19 cellular contexts compared by ENCODE assay signal in the genomic region with DNA sequence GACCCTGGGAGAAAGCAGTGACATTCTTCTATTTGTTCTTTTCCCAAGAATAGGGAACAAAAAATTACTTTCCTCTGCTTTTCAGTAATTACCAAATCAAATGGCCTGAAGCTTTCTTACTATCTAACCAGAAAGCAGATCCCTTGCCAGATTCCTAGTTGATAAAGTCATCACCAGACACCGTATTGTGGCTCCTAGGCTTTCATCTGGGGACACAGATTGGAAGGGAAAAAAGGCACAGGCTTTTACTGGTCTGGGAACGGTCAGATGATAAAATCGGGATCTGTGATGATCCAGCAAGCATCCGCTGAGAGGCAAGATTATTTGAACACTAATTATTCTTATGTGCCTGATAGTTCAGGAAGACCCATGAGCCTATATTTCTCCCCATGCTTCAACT.
DNase-seq lines count a peak whose midpoint lies in the region; ATAC-seq and TF ChIP-seq lines count a peak whose summit lies in the region.
"Had no signal": no experiment of that assay in that cellular context is flagged by ENCODE, and none has a peak within 500 bp of the region (broad histone marks: within the 10 kb centered on the region; RNA-seq: fewer than 3 reads in every experiment).

No MANE protein-coding gene starts in this region.

- H4K91ac ChIP-seq in trophoblast cell (ENCODE audit: low read depth, low read length), result no peak overlapping the region

- H4K12ac ChIP-seq in trophoblast cell (ENCODE audit: low read depth, low read length), result no peak overlapping the region

- H3K4me2 ChIP-seq in trophoblast cell (ENCODE audit: low read length), result no peak overlapping the region

- H3K79me2 ChIP-seq in trophoblast cell (ENCODE audit: control insufficient read depth, insufficient read depth, low read length, poor library complexity), result no peaks in the 10 kb centered on the region

- H3K27ac ChIP-seq in trophoblast cell (ENCODE audit: low read depth, low read length) (peak overlapping the region; percentile 21), uterus (no peak overlapping the region)
- H3K27ac ChIP-seq: SK-N-MC had no signal

- H3K9ac ChIP-seq in trophoblast cell (ENCODE audit: low read length), result no peak overlapping the region

- peaks cover 6% of the 10 kb centered on the region for H3K36me3 Mint-ChIP-seq in stimulated activated memory B cell treated with anti-CD40 and anti-IgM and Interleukin-4, amounts not matched to agents 10 μg/mL and 1 μg/mL and 100 μg/mL, for 72 hours

- H2BK12ac ChIP-seq in trophoblast cell (ENCODE audit: low read length), result no peak overlapping the region

- H3K4ac ChIP-seq in trophoblast cell (ENCODE audit: low read depth, low read length), result no peak overlapping the region

- no peaks in the 10 kb centered on the region for H3K4me1 Mint-ChIP-seq in stimulated activated memory B cell treated with anti-CD40 and anti-IgM and Interleukin-4, amounts not matched to agents 10 μg/mL and 1 μg/mL and 100 μg/mL, for 72 hours
- H3K4me1 Mint-ChIP-seq: IgD-negative memory B cell had no signal

- no peak overlapping the region for H3K18ac ChIP-seq in trophoblast cell (ENCODE audit: low read length)

- H2BK5ac ChIP-seq in trophoblast cell (ENCODE audit: low read depth, low read length, poor library complexity), result no peak overlapping the region

- no peak overlapping the region for H3K23ac ChIP-seq in trophoblast cell (ENCODE audit: low read length)

- H3K9me3 ChIP-seq in trophoblast cell (ENCODE audit: insufficient read depth, low read depth, low read length) (no peaks in the 10 kb centered on the region), uterus (no peaks in the 10 kb centered on the region)

- H3K27me3 ChIP-seq in trophoblast cell (ENCODE audit: insufficient read depth, low read length) (no peaks in the 10 kb centered on the region), uterus (no peaks in the 10 kb centered on the region)

- H3K14ac ChIP-seq in trophoblast cell (ENCODE audit: low read length), result no peak overlapping the region

- H4K8ac ChIP-seq in trophoblast cell (ENCODE audit: low read depth, low read length), result no peak overlapping the region

- intact Hi-C loops in uterus (cut with DNase I; ENCODE audit: low total_unique reads), result no loop called here

- H3K36me3 ChIP-seq in trophoblast cell (ENCODE audit: control insufficient read depth in 1 of 2, insufficient read depth in 2 of 2, low read length in 2 of 2) (no peaks in the 10 kb centered on the region), uterus (no peaks in the 10 kb centered on the region)

- no peak overlapping the region for H2AFZ ChIP-seq in trophoblast cell (ENCODE audit: insufficient read depth, low read length, poor library complexity)

- no peak for TF ChIP-seq CTCF in choroid plexus epithelial cell (conservative IDR thresholded peaks at IDR 0.05; ENCODE audit: low read depth, low read length)
- TF ChIP-seq CTCF in uterus (IDR thresholded peaks at IDR 0.05), result no peak

- no peak for ATAC-seq in stimulated activated memory B cell treated with anti-CD40 and anti-IgM and Interleukin-4, amounts not matched to agents 10 μg/mL and 1 μg/mL and 100 μg/mL, for 72 hours
- ATAC-seq in HG02870 (IDR thresholded peaks at IDR 0.05; ENCODE audit: unreplicated experiment), result no peak
- ATAC-seq: GM12878, HCT116, PC-3 had no signal

- TF ChIP-seq POLR2A in uterus (IDR thresholded peaks at IDR 0.05), result no peak

- H3K27ac Mint-ChIP-seq in stimulated activated memory B cell treated with anti-CD40 and anti-IgM and Interleukin-4, amounts not matched to agents 10 μg/mL and 1 μg/mL and 100 μg/mL, for 72 hours, result no peak overlapping the region
- H3K27ac Mint-ChIP-seq: IgD-negative memory B cell had no signal

- H3K4me3 ChIP-seq in choroid plexus epithelial cell (ENCODE audit: low read depth, low read length), result no peak overlapping the region
- H3K4me3 ChIP-seq in trophoblast cell (ENCODE audit: low read depth, low read length), result no peak overlapping the region
- H3K4me3 ChIP-seq in uterus, result no peak overlapping the region
- H3K4me3 ChIP-seq: GM12878, SK-N-MC had no signal

- H3K79me1 ChIP-seq in trophoblast cell (ENCODE audit: low read length), result no peaks in the 10 kb centered on the region

- no peak overlapping the region for H2AK5ac ChIP-seq in trophoblast cell (ENCODE audit: low read length)

- H3K4me3 Mint-ChIP-seq in stimulated activated memory B cell treated with anti-CD40 and anti-IgM and Interleukin-4, amounts not matched to agents 10 μg/mL and 1 μg/mL and 100 μg/mL, for 72 hours, result no peak overlapping the region
- H3K4me3 Mint-ChIP-seq: CD8-positive, alpha-beta memory T cell; IgD-negative memory B cell had no signal

- H3K4me1 ChIP-seq in trophoblast cell (ENCODE audit: control insufficient read depth in 1 of 2, insufficient read depth in 2 of 2, low read length in 2 of 2), result peaks cover 3 to 6% of the 10 kb centered on the region in 2 experiments
- no peaks in the 10 kb centered on the region for H3K4me1 ChIP-seq in uterus

- peaks cover 7% of the 10 kb centered on the region for H3K9me3 Mint-ChIP-seq in stimulated activated memory B cell treated with anti-CD40 and anti-IgM and Interleukin-4, amounts not matched to agents 10 μg/mL and 1 μg/mL and 100 μg/mL, for 72 hours

- WGBS in trophoblast cell (ENCODE audit: extremely low coverage, insufficient coverage, insufficient read length), result no CpG with 5 or more reads among the region's 4 CpGs

- peak; percentile 44 for DNase-seq in ELF-1 (ENCODE audit: low read depth, low spot score)
- DNase-seq in RPMI7951 (ENCODE audit: low read depth), result peak; percentile 89
- peak; percentile 9 for DNase-seq in choroid plexus epithelial cell (ENCODE audit: low read depth)
- DNase-seq in trophoblast cell, result no peak
- no peak for DNase-seq in uterus
- DNase-seq in activated CD4-positive, CD25-positive, alpha-beta regulatory T cell (lab: John Stamatoyannopoulos, UW), result no peak
- DNase-seq: ACHN; CD8-positive, alpha-beta memory T cell; NCI-H1436 treated with DMSO at 0.1 percent for 48 hours; NCI-H2081 treated with DMSO at 0.1 percent for 48 hours; NCI-H226; NK-92 treated with Interleukin-12 subunit alpha and Interleukin-12 subunit beta, amount 100 ng/mL, for 24 hours; PC-3 had no signal

- no peak overlapping the region for H2BK120ac ChIP-seq in trophoblast cell (ENCODE audit: insufficient read depth, low read length, poor library complexity)

- H3K27me3 Mint-ChIP-seq in stimulated activated memory B cell treated with anti-CD40 and anti-IgM and Interleukin-4, amounts not matched to agents 10 μg/mL and 1 μg/mL and 100 μg/mL, for 72 hours, result no peaks in the 10 kb centered on the region
- H3K27me3 Mint-ChIP-seq: CD8-positive, alpha-beta memory T cell; IgD-negative memory B cell had no signal

Comparison
In these comparisons a context has a peak if more than half of its experiments do, and no peak if none do; other contexts are left out.
1. DNase-seq: peak in ELF-1 (single experiment), RPMI7951 (single experiment) and choroid plexus epithelial cell (single experiment); none in trophoblast cell (0 of 2), uterus (0 of 2) and activated CD4-positive, CD25-positive, alpha-beta regulatory T cell (0 of 4).